ENCODE assay signal across 9 cellular contexts in genomic region chr19:10388957-10389356, GRCh38. TPM values are rescaled to one million over a fixed set of nuclear protein-coding genes. Genes with fewer than 3 reads are reported as not detected.
DNase-seq lines count a peak whose midpoint lies in the region; ATAC-seq and TF ChIP-seq lines count a peak whose summit lies in the region.
"Had no signal": no experiment of that assay in that cellular context is flagged by ENCODE, and none has a peak within 500 bp of the region (broad histone marks: within the 10 kb centered on the region; RNA-seq: fewer than 3 reads in every experiment).

No MANE protein-coding gene starts in this region.

- 0% methylated on average over 2 to 3 of the region's 3 CpGs for WGBS in esophagus squamous epithelium, 2 donors

- H3K9me3 Mint-ChIP-seq in natural killer cell treated with Interleukin-12 subunit alpha and Interleukin-12 subunit beta and Interleukin-15 and Interleukin-18, amount 100 ng/mL, for 72 hours: no peaks in the 10 kb centered on the region
- H3K9me3 Mint-ChIP-seq: T-helper 1 cell treated with Interleukin-12 subunit alpha and Interleukin-12 subunit beta and Interleukin-4 antibody, amounts not matched to agents 30 μg/mL and 1 μg/mL, for 36 hours had no signal

- TF ChIP-seq CTCF in PC-3 (conservative IDR thresholded peaks at IDR 0.05; ENCODE audit: low read depth, low read length): peak; percentile 98
- peak; percentile 88 to 96 (median 94) for TF ChIP-seq CTCF in esophagus squamous epithelium (IDR thresholded peaks at IDR 0.05)

- H3K4me1 ChIP-seq in PC-3 (ENCODE audit: insufficient read depth, low read length): no peaks in the 10 kb centered on the region
- H3K4me1 ChIP-seq in esophagus squamous epithelium: peaks cover 0 to 10% (median 4%) of the 10 kb centered on the region in 3 donors

- H3F3A ChIP-seq in PC-3 (ENCODE audit: low read length, unreplicated experiment): no peaks in the 10 kb centered on the region

- no peak for TF ChIP-seq POLR2A in esophagus squamous epithelium (IDR thresholded peaks at IDR 0.05)

- no peak overlapping the region for H3K9ac ChIP-seq in PC-3 (ENCODE audit: low read length)

- H3K4me1 Mint-ChIP-seq in natural killer cell treated with Interleukin-12 subunit alpha and Interleukin-12 subunit beta and Interleukin-15 and Interleukin-18, amount 100 ng/mL, for 72 hours (ENCODE audit: low read depth in 2 of 2): peaks cover 10 to 16% of the 10 kb centered on the region in 2 donors

- H3K4me2 ChIP-seq in PC-3 (ENCODE audit: low read length): no peak overlapping the region

- peaks cover 19% of the 10 kb centered on the region for H3K36me3 ChIP-seq in PC-3 (ENCODE audit: low read depth, low read length)
- H3K36me3 ChIP-seq in esophagus squamous epithelium: peaks cover 14 to 33% (median 29%) of the 10 kb centered on the region in 3 donors

- peak overlapping the region in 1 of 2 donors; percentile 27 for H3K27ac Mint-ChIP-seq in natural killer cell treated with Interleukin-12 subunit alpha and Interleukin-12 subunit beta and Interleukin-15 and Interleukin-18, amount 100 ng/mL, for 72 hours
- H3K27ac Mint-ChIP-seq: T-helper 1 cell treated with Interleukin-12 subunit alpha and Interleukin-12 subunit beta and Interleukin-4 antibody, amounts not matched to agents 30 μg/mL and 1 μg/mL, for 36 hours had no signal

- no peak overlapping the region for H3K27ac ChIP-seq in PC-3 (ENCODE audit: low read length)
- no peak overlapping the region for H3K27ac ChIP-seq in esophagus squamous epithelium

- POLR2A ChIA-PET in PC-3 (lab: Charles Lee; ENCODE audit: unreplicated experiment): interaction anchor here (0.6 kb wide), 1 partner anchor 9 kb away, joined by 6 read pairs; the partner anchor contains the start of gene TYK2

- no peaks in the 10 kb centered on the region for H4K20me1 ChIP-seq in PC-3 (ENCODE audit: low read length)

- BruUV-seq in PC-3 (replicated peaks; lab: Mats Ljungman, UMichigan): TSS peak; percentile 25

- no peaks in the 10 kb centered on the region for H3K27me3 Mint-ChIP-seq in natural killer cell treated with Interleukin-12 subunit alpha and Interleukin-12 subunit beta and Interleukin-15 and Interleukin-18, amount 100 ng/mL, for 72 hours

- H3K79me2 ChIP-seq in PC-3 (ENCODE audit: low read length): no peaks in the 10 kb centered on the region

- H3K4me3 Mint-ChIP-seq in natural killer cell treated with Interleukin-12 subunit alpha and Interleukin-12 subunit beta and Interleukin-15 and Interleukin-18, amount 100 ng/mL, for 72 hours: no peak overlapping the region
- H3K4me3 Mint-ChIP-seq: T-helper 1 cell treated with Interleukin-12 subunit alpha and Interleukin-12 subunit beta and Interleukin-4 antibody, amounts not matched to agents 30 μg/mL and 1 μg/mL, for 36 hours had no signal

- H3K27me3 ChIP-seq in PC-3 (ENCODE audit: low read length): no peaks in the 10 kb centered on the region
- peaks cover 0 to 3% (median 0%) of the 10 kb centered on the region in 4 donors for H3K27me3 ChIP-seq in esophagus squamous epithelium

- in situ Hi-C loops in Caki2 (cut with HindIII; ENCODE audit: low pct_unique_long_range_greater_than_20kb, low sequenced_read_pairs): no loop called here

- no peak overlapping the region for H3K4me3 ChIP-seq in Jurkat, Clone E6-1 (ENCODE audit: low read length)
- no peak overlapping the region for H3K4me3 ChIP-seq in PC-3 (ENCODE audit: low read length)
- H3K4me3 ChIP-seq in esophagus squamous epithelium: no peak overlapping the region

- peak; percentile 51 for DNase-seq in Caki2 (ENCODE audit: low read depth)
- DNase-seq in Jurkat, Clone E6-1 (ENCODE audit: low read depth, low spot score): peak; percentile 75
- DNase-seq in PC-3: peak; percentile 94
- DNase-seq in activated T-cell treated with anti-CD3 and anti-CD28 coated beads for 24 hours (ENCODE audit: low read depth): peak; percentile 73
- DNase-seq in esophagus squamous epithelium (lab: John Stamatoyannopoulos, UW): no peak
- DNase-seq in natural killer cell treated with Interleukin-12 subunit alpha and Interleukin-12 subunit beta and Interleukin-15 and Interleukin-18, amount 100 ng/mL, for 72 hours (ENCODE audit: low spot score): peak; percentile 82
- DNase-seq in stimulated activated naive CD8-positive, alpha-beta T cell treated with anti-CD3 and anti-CD28 coated beads, Interleukin-15, Interleukin-2, amounts not matched to agents 100 U/mL and 50 U/mL, for 24 hours: peak; percentile 90

- no peak overlapping the region for H2AFZ ChIP-seq in PC-3 (ENCODE audit: low read length)

- H3K9me3 ChIP-seq in PC-3 (ENCODE audit: low read length): no peaks in the 10 kb centered on the region
- H3K9me3 ChIP-seq in esophagus squamous epithelium: no peaks in the 10 kb centered on the region

- H3K36me3 Mint-ChIP-seq in natural killer cell treated with Interleukin-12 subunit alpha and Interleukin-12 subunit beta and Interleukin-15 and Interleukin-18, amount 100 ng/mL, for 72 hours: peaks cover 5% of the 10 kb centered on the region

- no peaks in the 10 kb centered on the region for H3K9me2 ChIP-seq in PC-3 (replicated peaks; ENCODE audit: low read length)

- CTCF ChIA-PET in PC-3 (lab: Charles Lee): interaction anchor here (0.6 to 2.5 kb wide), 15 partner anchors 8 to 346 kb away, joined by 3 to 62 read pairs (median 4); partner anchors contain the start of genes ICAM1, RAVER1 and TYK2

- intact Hi-C loops in PC-3 (cut with micrococcal nuclease): loop anchor here (1.0 to 10.0 kb wide), 3 partner anchors 54 to 130 kb away; partner anchors contain the start of genes ICAM3 and RAVER1
- intact Hi-C loops in esophagus squamous epithelium (cut with DNase I): loop anchor here (2.0 kb wide), 1 partner anchor 120 kb away; no protein-coding TSS in a partner anchor

- ATAC-seq in PC-3: peak; percentile 77
- peak; percentile 52 to 62 for ATAC-seq in natural killer cell treated with Interleukin-12 subunit alpha and Interleukin-12 subunit beta and Interleukin-15 and Interleukin-18, amount 100 ng/mL, for 72 hours
- ATAC-seq in stimulated activated naive CD8-positive, alpha-beta T cell treated with anti-CD3 and anti-CD28 coated beads, Interleukin-15, Interleukin-2, amounts not matched to agents 100 U/mL and 50 U/mL, for 24 hours: peak; percentile 45
- ATAC-seq in GM19324 (IDR thresholded peaks at IDR 0.05; ENCODE audit: low FRiP score, unreplicated experiment): no peak

RNA-seq across cellular contexts. Expression of gene TYK2, which starts 8.6 kb away (rescaled TPM):
- total RNA-seq in Caki2 (2014; rRNA removed; shearing (Covaris generic); ENCODE audit: low replicate concordance): 34.3 and 47.6 TPM in 2 replicates
- 195 TPM for polyA plus RNA-seq in Jurkat, Clone E6-1 (2012; ENCODE audit: insufficient read depth, insufficient read length)
- 177 and 201 TPM in 2 replicates for total RNA-seq in PC-3 (2014; rRNA removed)
- 10 to 100 TPM; 41.8 to 74.2 (median 50.7) TPM for total RNA-seq in esophagus squamous epithelium
- 100 to 1,000 TPM; 310 to 453 TPM for total RNA-seq in natural killer cell treated with Interleukin-12 subunit alpha and Interleukin-12 subunit beta and Interleukin-15 and Interleukin-18, amount 100 ng/mL, for 72 hours

RNA-seq across cellular contexts. Expression of gene CDC37, which starts 14.4 kb away (rescaled TPM):
- total RNA-seq in Caki2 (2014; rRNA removed; shearing (Covaris generic); ENCODE audit: low replicate concordance): 120 and 175 TPM in 2 replicates
- 232 TPM for polyA plus RNA-seq in Jurkat, Clone E6-1 (2012; ENCODE audit: insufficient read depth, insufficient read length)
- total RNA-seq in PC-3 (2014; rRNA removed) (560 and 709 TPM in 2 replicates), esophagus squamous epithelium (100 to 1,000 TPM; 128 to 171 (median 152) TPM)
- total RNA-seq in natural killer cell treated with Interleukin-12 subunit alpha and Interleukin-12 subunit beta and Interleukin-15 and Interleukin-18, amount 100 ng/mL, for 72 hours: 100 to 1,000 TPM; 228 to 368 TPM

RNA-seq across cellular contexts. Expression of gene PDE4A, which starts 31.4 kb away (rescaled TPM):
- 0.20 and 3.6 TPM in 2 replicates for total RNA-seq in Caki2 (2014; rRNA removed; shearing (Covaris generic); ENCODE audit: low replicate concordance)
- 10.0 TPM for polyA plus RNA-seq in Jurkat, Clone E6-1 (2012; ENCODE audit: insufficient read depth, insufficient read length)
- 2.8 and 3.1 TPM in 2 replicates for total RNA-seq in PC-3 (2014; rRNA removed)
- total RNA-seq in esophagus squamous epithelium: 1 to 10 TPM in 3 of 4 donors, under 1 TPM in 1; 0.87 to 7.1 (median 2.3) TPM
- total RNA-seq in natural killer cell treated with Interleukin-12 subunit alpha and Interleukin-12 subunit beta and Interleukin-15 and Interleukin-18, amount 100 ng/mL, for 72 hours: 10 to 100 TPM; 14.5 to 46.6 TPM

RNA-seq across cellular contexts. Expression of gene ICAM3, which starts 49.5 kb away (rescaled TPM):
- total RNA-seq in Caki2 (2014; rRNA removed; shearing (Covaris generic); ENCODE audit: low replicate concordance): 10.1 and 12.2 TPM in 2 replicates
- polyA plus RNA-seq in Jurkat, Clone E6-1 (2012; ENCODE audit: insufficient read depth, insufficient read length): 145 TPM
- total RNA-seq in PC-3 (2014; rRNA removed) (37.7 and 46.9 TPM in 2 replicates), esophagus squamous epithelium (10 to 100 TPM in 1 of 4 donors, 1 to 10 TPM in 3; 4.3 to 22.7 (median 8.0) TPM)
- total RNA-seq in natural killer cell treated with Interleukin-12 subunit alpha and Interleukin-12 subunit beta and Interleukin-15 and Interleukin-18, amount 100 ng/mL, for 72 hours: 100 to 1,000 TPM in 1 of 2 donors, 10 to 100 TPM in 1; 91.9 to 154 TPM

RNA-seq across cellular contexts. Expression of gene RAVER1, which starts 55.6 kb away (rescaled TPM):
- total RNA-seq in Caki2 (2014; rRNA removed; shearing (Covaris generic); ENCODE audit: low replicate concordance): 9.2 and 10.6 TPM in 2 replicates
- polyA plus RNA-seq in Jurkat, Clone E6-1 (2012; ENCODE audit: insufficient read depth, insufficient read length): 43.6 TPM
- total RNA-seq in PC-3 (2014; rRNA removed): 62.4 and 81.8 TPM in 2 replicates
- 10 to 100 TPM; 13.8 to 26.8 (median 19.7) TPM for total RNA-seq in esophagus squamous epithelium
- total RNA-seq in natural killer cell treated with Interleukin-12 subunit alpha and Interleukin-12 subunit beta and Interleukin-15 and Interleukin-18, amount 100 ng/mL, for 72 hours: 100 to 1,000 TPM in 1 of 2 donors, 10 to 100 TPM in 1; 81.1 to 131 TPM
